25 cellular contexts compared by ENCODE assay signal in the genomic region with DNA sequence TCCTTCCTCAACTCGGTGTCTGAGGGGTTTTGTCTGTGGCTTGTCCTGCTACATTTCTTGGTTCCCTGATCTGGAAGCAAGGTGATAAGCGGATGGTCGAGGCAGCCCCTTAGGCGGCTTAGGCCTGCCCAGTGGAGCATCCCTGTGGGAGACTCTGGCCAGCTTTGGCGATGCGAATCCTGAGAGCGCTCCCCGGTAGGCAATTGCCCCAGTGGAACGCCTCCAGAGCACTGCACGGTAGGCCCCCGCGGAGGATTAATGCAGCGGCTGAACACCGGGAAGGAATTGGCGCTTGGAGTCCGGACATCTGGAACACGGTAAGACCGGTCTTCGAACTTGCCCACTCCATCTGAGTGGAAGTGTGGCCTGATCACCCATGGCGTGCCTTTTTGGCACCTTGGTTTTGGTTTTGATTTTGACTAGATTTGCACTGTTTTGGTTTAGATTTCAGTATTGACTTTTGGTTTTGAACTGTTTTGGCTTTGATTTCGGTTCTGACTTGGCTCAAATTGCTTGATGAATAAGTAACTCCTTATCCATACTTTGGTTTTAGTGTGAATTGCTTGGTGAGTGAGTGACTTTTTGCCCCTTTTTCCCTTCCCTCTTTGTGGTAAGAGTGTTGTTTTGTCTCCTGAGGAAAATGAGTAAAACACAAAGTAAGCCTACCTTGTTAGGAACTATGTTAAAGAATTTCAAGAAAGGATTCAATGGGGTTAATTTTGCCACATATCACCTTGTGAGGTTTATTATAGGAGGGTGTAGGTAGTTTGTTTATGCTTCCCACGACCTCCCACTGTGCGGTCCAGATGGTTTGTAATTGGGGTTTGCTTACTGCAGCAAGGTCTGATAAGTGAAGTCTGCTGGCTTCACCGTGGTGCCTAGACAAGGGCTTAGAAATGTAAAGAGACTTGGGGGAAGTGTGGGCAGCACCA. TPM values are rescaled to one million over a fixed set of nuclear protein-coding genes. Genes with fewer than 3 reads are reported as not detected.
"Had no signal": no experiment of that assay in that cellular context is flagged by ENCODE, and none has a peak within 500 bp of the region (broad histone marks: within the 10 kb centered on the region; RNA-seq: fewer than 3 reads in every experiment).

No MANE protein-coding gene starts in this region.

- H3K4me3 ChIP-seq: left ventricle myocardium inferior, lung, tibial nerve had no signal

- DNase-seq: activated CD4-positive, alpha-beta T cell treated with anti-CD3 and anti-CD28 coated beads, Interleukin-2, amount 50 U/mL, for 1 hour; activated CD8-positive, alpha-beta T cell treated with anti-CD3 and anti-CD28 coated beads for 36 hours; activated T-cell treated with anti-CD3 and anti-CD28 coated beads for 4 hours; anterior cingulate cortex; effector memory CD4-positive, alpha-beta T cell; left ventricle myocardium inferior; mesendoderm; natural killer cell; posterior cingulate gyrus; stimulated activated CD4-positive, alpha-beta T cell treated with anti-CD3 and anti-CD28 coated beads, Interleukin-15, amount 100 ng/mL, for 24 hours; stimulated activated naive CD4-positive, alpha-beta T cell treated with Interleukin-2 at 50 U/mL for 16 hours; SW 1271; T-helper 9 cell had no signal

- H3K27ac ChIP-seq: left ventricle myocardium inferior, tibial nerve, VCaP had no signal

- H3K4me1 ChIP-seq: left ventricle myocardium inferior, tibial nerve had no signal

- ATAC-seq: activated CD8-positive, alpha-beta T cell treated with anti-CD3 and anti-CD28 coated beads for 36 hours; natural killer cell; right cardiac atrium had no signal

- H3K4me3 Mint-ChIP-seq: activated CD8-positive, alpha-beta T cell treated with anti-CD3 and anti-CD28 coated beads for 36 hours; activated naive CD8-positive, alpha-beta T cell; central memory CD8-positive, alpha-beta T cell; natural killer cell; T-helper 1 cell treated with Interleukin-12 subunit alpha and Interleukin-12 subunit beta and Interleukin-4 antibody, amounts not matched to agents 30 μg/mL and 1 μg/mL, for 36 hours had no signal

- H3K27ac Mint-ChIP-seq: activated CD8-positive, alpha-beta T cell treated with anti-CD3 and anti-CD28 coated beads for 36 hours; activated naive CD8-positive, alpha-beta T cell; activated T-helper 2 cell treated with anti-CD3 and anti-CD28 coated beads, Interferon-gamma antibody, Interleukin-2, Interleukin-4, amounts not matched to agents 10 μg/mL and 5 μg/mL and 100 μg/mL, durations not matched to agents 14 hours and 24 hours and 36 hours; natural killer cell; T-helper 1 cell treated with Interleukin-12 subunit alpha and Interleukin-12 subunit beta and Interleukin-4 antibody, amounts not matched to agents 30 μg/mL and 1 μg/mL, for 36 hours had no signal

- FAIRE-seq: bronchial epithelial cell, colon, frontal cortex, TTC549 had no signal

- H3K27me3 Mint-ChIP-seq: central memory CD8-positive, alpha-beta T cell had no signal

RNA-seq across cellular contexts. Expression of a gene that starts 27.1 kb away (rescaled TPM):
- total RNA-seq: activated CD8-positive, alpha-beta T cell treated with anti-CD3 and anti-CD28 coated beads for 36 hours; activated T-helper 2 cell treated with anti-CD3 and anti-CD28 coated beads, Interferon-gamma antibody, Interleukin-2, Interleukin-4, amounts not matched to agents 10 μg/mL and 5 μg/mL and 100 μg/mL, durations not matched to agents 14 hours and 24 hours and 36 hours; left ventricle myocardium inferior had no signal
